Comparison of ENCODE assay signal across 18 cellular contexts in the genomic region with DNA sequence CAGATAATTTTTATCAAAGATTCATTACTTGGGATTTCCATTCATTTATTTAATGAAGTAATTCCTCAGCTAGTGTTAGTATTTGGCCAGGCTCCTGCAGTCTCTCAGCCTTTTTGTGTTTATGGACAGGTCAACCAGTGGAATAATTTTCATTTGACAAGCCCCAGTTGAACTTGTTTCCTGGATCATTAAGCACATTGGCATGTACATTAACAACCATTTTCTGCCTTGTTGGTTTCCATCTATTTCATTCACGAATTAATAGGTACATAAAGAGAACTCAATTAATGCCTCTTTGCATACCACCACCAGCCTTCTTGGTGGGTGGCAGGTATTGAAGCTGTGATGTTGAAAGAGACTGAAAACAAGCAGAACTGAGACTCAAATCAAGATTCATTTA.
"Had no signal": no experiment of that assay in that cellular context is flagged by ENCODE, and none has a peak within 500 bp of the region (broad histone marks: within the 10 kb centered on the region; RNA-seq: fewer than 3 reads in every experiment).

No MANE protein-coding gene starts in this region.

- H3K27ac ChIP-seq: cardiac muscle cell, spleen, thoracic aorta, upper lobe of left lung had no signal

- H3K4me3 ChIP-seq: cardiac muscle cell, mucosa of descending colon, spleen, thoracic aorta, upper lobe of left lung had no signal

- DNase-seq: activated CD4-positive, alpha-beta T cell treated with anti-CD3 and anti-CD28 coated beads for 4 hours; activated CD4-positive, alpha-beta T cell treated with anti-CD3 and anti-CD28 coated beads, Interleukin-2, amount 50 U/mL, for 48 hours; activated CD4-positive, CD25-positive, alpha-beta regulatory T cell; activated CD8-positive, alpha-beta memory T cell treated with anti-CD3 and anti-CD28 coated beads, Interleukin-2, amount 50 U/mL, for 48 hours; activated naive CD4-positive, alpha-beta T cell; activated naive CD8-positive, alpha-beta T cell treated with anti-CD3 and anti-CD28 coated beads for 36 hours; activated T-cell treated with anti-CD3 and anti-CD28 coated beads, Interleukin-2, amount 50 U/mL, for 4 hours; erythroblast; mucosa of descending colon; nephron progenitor cell; posterior cingulate gyrus; spleen; stimulated activated CD4-positive, alpha-beta T cell treated with anti-CD3 and anti-CD28 coated beads, Interleukin-4, amount 100 ng/mL, for 24 hours; stimulated activated naive CD4-positive, alpha-beta T cell treated with Interleukin-2 at 50 U/mL for 16 hours; T1000; upper lobe of left lung had no signal

- ATAC-seq: activated T-cell treated with anti-CD3 and anti-CD28 coated beads, Interleukin-2, amount 50 U/mL, for 4 hours; mucosa of descending colon had no signal

- H3K36me3 ChIP-seq: cardiac muscle cell, spleen, thoracic aorta, upper lobe of left lung had no signal

- H3K9me3 ChIP-seq: mucosa of descending colon, thoracic aorta, upper lobe of left lung had no signal

- H3K27me3 ChIP-seq: cardiac muscle cell, spleen, upper lobe of left lung had no signal

- H3K4me1 ChIP-seq: spleen, upper lobe of left lung had no signal
